ENCODE assay signal across 2 cellular contexts in the genomic region with DNA sequence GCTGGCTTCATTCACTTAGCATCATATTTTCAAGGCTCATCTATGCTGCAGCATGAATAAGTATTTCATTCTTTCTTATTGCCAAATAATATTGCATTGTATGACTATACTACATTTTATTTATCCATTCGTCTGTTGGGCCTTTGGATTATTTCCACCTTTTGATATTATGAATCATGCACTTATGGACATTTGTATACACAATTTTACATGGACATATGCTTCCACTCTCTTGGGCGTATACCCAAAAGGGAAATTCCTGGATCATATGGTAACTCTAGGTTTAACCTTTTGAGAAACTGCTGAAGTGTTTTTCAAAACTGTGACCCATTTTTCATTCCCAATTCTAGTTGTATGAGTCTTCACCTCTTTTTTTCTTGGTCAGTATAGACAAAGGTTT.
TF ChIP-seq lines count a peak whose summit lies in the region.

No MANE protein-coding gene starts in this region.

TF ChIP-seq in SK-N-SH, 30 proteins besides CTCF, POLR2A, EP300 and RAD21 (continued from another document):
- TF ChIP-seq, protein P1, sequence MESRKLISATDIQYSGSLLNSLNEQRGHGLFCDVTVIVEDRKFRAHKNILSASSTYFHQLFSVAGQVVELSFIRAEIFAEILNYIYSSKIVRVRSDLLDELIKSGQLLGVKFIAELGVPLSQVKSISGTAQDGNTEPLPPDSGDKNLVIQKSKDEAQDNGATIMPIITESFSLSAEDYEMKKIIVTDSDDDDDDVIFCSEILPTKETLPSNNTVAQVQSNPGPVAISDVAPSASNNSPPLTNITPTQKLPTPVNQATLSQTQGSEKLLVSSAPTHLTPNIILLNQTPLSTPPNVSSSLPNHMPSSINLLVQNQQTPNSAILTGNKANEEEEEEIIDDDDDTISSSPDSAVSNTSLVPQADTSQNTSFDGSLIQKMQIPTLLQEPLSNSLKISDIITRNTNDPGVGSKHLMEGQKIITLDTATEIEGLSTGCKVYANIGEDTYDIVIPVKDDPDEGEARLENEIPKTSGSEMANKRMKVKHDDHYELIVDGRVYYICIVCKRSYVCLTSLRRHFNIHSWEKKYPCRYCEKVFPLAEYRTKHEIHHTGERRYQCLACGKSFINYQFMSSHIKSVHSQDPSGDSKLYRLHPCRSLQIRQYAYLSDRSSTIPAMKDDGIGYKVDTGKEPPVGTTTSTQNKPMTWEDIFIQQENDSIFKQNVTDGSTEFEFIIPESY (IDR thresholded peaks at IDR 0.05; ENCODE audit: borderline replicate concordance, low read depth) = no peak

TF ChIP-seq in SK-N-SH treated with all-trans-retinoic acid at 6 μM for 48 hours, 23 proteins besides CTCF, POLR2A, EP300 and RAD21 (continued from another document):
- TF ChIP-seq, protein P2, sequence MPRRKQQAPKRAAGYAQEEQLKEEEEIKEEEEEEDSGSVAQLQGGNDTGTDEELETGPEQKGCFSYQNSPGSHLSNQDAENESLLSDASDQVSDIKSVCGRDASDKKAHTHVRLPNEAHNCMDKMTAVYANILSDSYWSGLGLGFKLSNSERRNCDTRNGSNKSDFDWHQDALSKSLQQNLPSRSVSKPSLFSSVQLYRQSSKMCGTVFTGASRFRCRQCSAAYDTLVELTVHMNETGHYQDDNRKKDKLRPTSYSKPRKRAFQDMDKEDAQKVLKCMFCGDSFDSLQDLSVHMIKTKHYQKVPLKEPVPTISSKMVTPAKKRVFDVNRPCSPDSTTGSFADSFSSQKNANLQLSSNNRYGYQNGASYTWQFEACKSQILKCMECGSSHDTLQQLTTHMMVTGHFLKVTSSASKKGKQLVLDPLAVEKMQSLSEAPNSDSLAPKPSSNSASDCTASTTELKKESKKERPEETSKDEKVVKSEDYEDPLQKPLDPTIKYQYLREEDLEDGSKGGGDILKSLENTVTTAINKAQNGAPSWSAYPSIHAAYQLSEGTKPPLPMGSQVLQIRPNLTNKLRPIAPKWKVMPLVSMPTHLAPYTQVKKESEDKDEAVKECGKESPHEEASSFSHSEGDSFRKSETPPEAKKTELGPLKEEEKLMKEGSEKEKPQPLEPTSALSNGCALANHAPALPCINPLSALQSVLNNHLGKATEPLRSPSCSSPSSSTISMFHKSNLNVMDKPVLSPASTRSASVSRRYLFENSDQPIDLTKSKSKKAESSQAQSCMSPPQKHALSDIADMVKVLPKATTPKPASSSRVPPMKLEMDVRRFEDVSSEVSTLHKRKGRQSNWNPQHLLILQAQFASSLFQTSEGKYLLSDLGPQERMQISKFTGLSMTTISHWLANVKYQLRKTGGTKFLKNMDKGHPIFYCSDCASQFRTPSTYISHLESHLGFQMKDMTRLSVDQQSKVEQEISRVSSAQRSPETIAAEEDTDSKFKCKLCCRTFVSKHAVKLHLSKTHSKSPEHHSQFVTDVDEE (CRISPR knock-in tag; IDR thresholded peaks at IDR 0.05) = no peak
- no peak for TF ChIP-seq ESRRG (CRISPR knock-in tag; IDR thresholded peaks at IDR 0.05)
